Comparison of ENCODE assay signal across 2 cellular contexts in the genomic region with DNA sequence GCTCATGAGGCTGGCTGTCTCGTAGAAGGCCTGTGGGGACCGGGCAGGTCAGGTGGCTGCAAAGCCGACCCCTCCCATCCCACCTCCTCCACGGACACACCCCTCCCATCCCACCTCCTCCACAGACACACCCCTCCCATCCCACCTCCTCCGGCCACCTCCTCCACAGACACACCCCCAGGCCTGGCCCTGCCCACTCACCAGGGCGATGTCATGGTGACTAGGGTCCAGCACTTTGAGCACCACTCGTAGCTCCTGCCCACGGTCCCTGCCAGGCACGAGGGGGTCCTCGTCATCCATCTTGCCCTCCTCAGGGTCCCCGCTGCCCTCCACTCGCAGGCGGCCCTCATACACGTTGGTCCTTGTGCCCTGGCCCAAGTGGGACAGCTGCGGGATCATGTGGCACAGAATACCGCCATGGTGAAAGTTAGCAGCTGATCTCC.
TF ChIP-seq lines count a peak whose summit lies in the region.

No MANE protein-coding gene starts in this region.

TF ChIP-seq in HCT116, 20 proteins besides CTCF, POLR2A, EP300 and RAD21:
- TF ChIP-seq SRF (IDR thresholded peaks at IDR 0.05; ENCODE audit: low read depth): no peak
- no peak for TF ChIP-seq ZBTB33 (IDR thresholded peaks at IDR 0.05; ENCODE audit: extremely low read depth, insufficient replicate concordance, low read length)
- TF ChIP-seq, protein P1, sequence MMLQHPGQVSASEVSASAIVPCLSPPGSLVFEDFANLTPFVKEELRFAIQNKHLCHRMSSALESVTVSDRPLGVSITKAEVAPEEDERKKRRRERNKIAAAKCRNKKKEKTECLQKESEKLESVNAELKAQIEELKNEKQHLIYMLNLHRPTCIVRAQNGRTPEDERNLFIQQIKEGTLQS (IDR thresholded peaks at IDR 0.05): no peak
- TF ChIP-seq EZH2 (IDR thresholded peaks at IDR 0.05): no peak
- no peak for TF ChIP-seq EGR1 (IDR thresholded peaks at IDR 0.05; ENCODE audit: low read depth)
- TF ChIP-seq FOSL1 (IDR thresholded peaks at IDR 0.05; ENCODE audit: low read depth): no peak
- TF ChIP-seq TCF7L2 (IDR thresholded peaks at IDR 0.05; ENCODE audit: borderline replicate concordance, extremely low read depth, insufficient read depth, insufficient read length): no peak

TF ChIP-seq in K562, 482 proteins besides CTCF, POLR2A, EP300 and RAD21:
- TF ChIP-seq KDM2B (CRISPR knock-in tag; IDR thresholded peaks at IDR 0.05): no peak
- TF ChIP-seq EGR1 (conservative IDR thresholded peaks at IDR 0.05): 0 out of 2 replicates have a peak, but pooled peaks have one; percentile 16
- no peak for TF ChIP-seq ZFPM2 (CRISPR knock-in tag; IDR thresholded peaks at IDR 0.05)
- peak; percentile 66 for TF ChIP-seq RBM22 (IDR thresholded peaks at IDR 0.05; ENCODE audit: low read depth, low read length, poor library complexity, severe bottlenecking)
- TF ChIP-seq RNF2 (IDR thresholded peaks at IDR 0.05): no peak
- peak; percentile 69 for TF ChIP-seq PCBP1 (IDR thresholded peaks at IDR 0.05; ENCODE audit: low read depth, low read length, poor library complexity, severe bottlenecking)
